In genomic region chr12:119911147-119911546, GRCh38 we compare ENCODE assay signal across 20 cellular contexts. TPM values are rescaled to one million over a fixed set of nuclear protein-coding genes. Genes with fewer than 3 reads are reported as not detected.
DNase-seq lines count a peak whose midpoint lies in the region; FAIRE-seq and TF ChIP-seq lines count a peak whose summit lies in the region.
"Had no signal": no experiment of that assay in that cellular context is flagged by ENCODE, and none has a peak within 500 bp of the region (broad histone marks: within the 10 kb centered on the region; RNA-seq: fewer than 3 reads in every experiment).

No MANE protein-coding gene starts in this region.

- H3K27me3 ChIP-seq in brain microvascular endothelial cell (replicated peaks) (no peaks in the 10 kb centered on the region), mesenchymal stem cell (ENCODE audit: control insufficient read depth in 1 of 2, insufficient read depth in 1 of 2, low read length in 2 of 2) (peaks cover 3 to 6% of the 10 kb centered on the region in 2 experiments)
- H3K27me3 ChIP-seq: BE2C, colonic mucosa, sigmoid colon had no signal

- FAIRE-seq in HTR-8/SVneo (lab: Jason Lieb, UNC), result no peak
- FAIRE-seq: endothelial cell of umbilical vein, keratinocyte had no signal

- no peak overlapping the region for H3K14ac ChIP-seq in mesenchymal stem cell (ENCODE audit: low read length in 2 of 2)

- peak overlapping the region; percentile 29 for H3K9ac ChIP-seq in mesenchymal stem cell (ENCODE audit: low read length)

- no peaks in the 10 kb centered on the region for H3K9me3 ChIP-seq in mesenchymal stem cell (ENCODE audit: control insufficient read depth, low read length)
- H3K9me3 ChIP-seq: BE2C, colonic mucosa, neutrophil, sigmoid colon had no signal

- DNase-seq in CD1c-positive myeloid dendritic cell (ENCODE audit: extremely low spot score), result peak; percentile 75
- peak; percentile 40 for DNase-seq in HTR-8/SVneo (ENCODE audit: insufficient read length, low spot score)
- DNase-seq in brain microvascular endothelial cell, result peak; percentile 18
- no peak for DNase-seq in mesenchymal stem cell
- no peak for DNase-seq in iPS-NIHi7 (ENCODE audit: extremely low spot score)
- DNase-seq in activated T-cell treated with anti-CD3 and anti-CD28 coated beads for 4 hours, result no peak
- no peak for DNase-seq in NCI-H510A treated with DMSO at 0.1 percent for 48 hours (lab: John Stamatoyannopoulos, UW)
- DNase-seq in posterior vena cava (ENCODE audit: low spot score), result no peak
- DNase-seq: amygdala, BE2C, colonic mucosa, DMS 273 treated with DMSO at 0.1 percent for 48 hours, KG1, NCI-H2171 treated with DMSO at 0.1 percent for 48 hours, sigmoid colon, T-helper 1 cell had no signal

- no peak overlapping the region for H4K91ac ChIP-seq in mesenchymal stem cell (ENCODE audit: low read length)

- no peak overlapping the region for H2BK12ac ChIP-seq in mesenchymal stem cell (ENCODE audit: low read length in 2 of 2)

- WGBS in mesenchymal stem cell, result 70% methylated on average over 2 of the region's 3 CpGs

- H2BK5ac ChIP-seq in mesenchymal stem cell (ENCODE audit: low read depth, low read length, poor library complexity, severe bottlenecking), result no peak overlapping the region

- no peak overlapping the region for H2AFZ ChIP-seq in mesenchymal stem cell (ENCODE audit: low read depth, low read length)

- H4K8ac ChIP-seq in mesenchymal stem cell (ENCODE audit: low read length), result no peak overlapping the region

- H3K36me3 ChIP-seq in brain microvascular endothelial cell (replicated peaks) (no peaks in the 10 kb centered on the region), mesenchymal stem cell (ENCODE audit: control insufficient read depth in 1 of 2, insufficient read depth in 2 of 2, low read depth in 1 of 2, low read length in 2 of 2) (no peaks in the 10 kb centered on the region)
- H3K36me3 ChIP-seq: BE2C, colonic mucosa, neutrophil, sigmoid colon had no signal

- H3K79me1 ChIP-seq in mesenchymal stem cell (replicated peaks; ENCODE audit: low read length, poor library complexity, severe bottlenecking), result no peaks in the 10 kb centered on the region

- H3K27ac ChIP-seq in brain microvascular endothelial cell (no peak overlapping the region), mesenchymal stem cell (ENCODE audit: low read length, poor library complexity, severe bottlenecking) (no peak overlapping the region)
- H3K27ac ChIP-seq: colonic mucosa, neutrophil, RWPE1, sigmoid colon had no signal

- intact Hi-C loops in posterior vena cava (cut with DNase I), result no loop called here

- no peak overlapping the region for H2BK15ac ChIP-seq in mesenchymal stem cell (ENCODE audit: low read depth, poor library complexity, severe bottlenecking)

- TF ChIP-seq CTCF in brain microvascular endothelial cell (IDR thresholded peaks at IDR 0.05; ENCODE audit: low read depth, low read length, missing control alignments), result no peak

- H3K4ac ChIP-seq in mesenchymal stem cell (ENCODE audit: low read depth in 1 of 2, low read length in 2 of 2), result no peak overlapping the region

- in situ Hi-C loops in brain microvascular endothelial cell (cut with HindIII; ENCODE audit: low pct_ligation_motif_present, low sequenced_read_pairs), result no loop called here

- H3K23ac ChIP-seq in mesenchymal stem cell (ENCODE audit: low read length in 2 of 2), result no peak overlapping the region

- no peak overlapping the region for H2AK5ac ChIP-seq in mesenchymal stem cell (ENCODE audit: low read length, severe bottlenecking)

- H3K4me2 ChIP-seq in mesenchymal stem cell (ENCODE audit: low read length, poor library complexity, severe bottlenecking), result no peak overlapping the region

- no peaks in the 10 kb centered on the region for H3K4me1 ChIP-seq in mesenchymal stem cell (ENCODE audit: control insufficient read depth, insufficient read depth, low read depth, low read length)
- H3K4me1 ChIP-seq: BE2C, colonic mucosa, sigmoid colon had no signal

- H2BK120ac ChIP-seq in mesenchymal stem cell (ENCODE audit: low read depth, low read length), result no peak overlapping the region

- no peak overlapping the region for H3K4me3 ChIP-seq in brain microvascular endothelial cell (ENCODE audit: low read depth, low read length)
- H3K4me3 ChIP-seq in mesenchymal stem cell (ENCODE audit: insufficient read depth in 1 of 2, low read depth in 1 of 2, low read length in 2 of 2), result no peak overlapping the region
- H3K4me3 ChIP-seq: colonic mucosa, sigmoid colon had no signal

- H3K18ac ChIP-seq in mesenchymal stem cell (ENCODE audit: low read depth in 1 of 2, low read length in 2 of 2), result no peak overlapping the region

RNA-seq across cellular contexts. Expression of gene CIT, which starts 34.0 kb away (rescaled TPM):
- 2.6 TPM for polyA plus RNA-seq in mesenchymal stem cell (2013, experiment 1 of 2)
- 2.3 TPM for polyA plus RNA-seq in mesenchymal stem cell (2013, experiment 2 of 2)
- total RNA-seq in posterior vena cava, result 1 to 10 TPM; 2.7 to 4.6 TPM

Comparison
In these comparisons a context has a peak if more than half of its experiments do, and no peak if none do; other contexts are left out.
1. DNase-seq: peak in CD1c-positive myeloid dendritic cell (single experiment), HTR-8/SVneo (single experiment) and brain microvascular endothelial cell (single experiment); none in mesenchymal stem cell (single experiment), iPS-NIHi7 (single experiment), activated T-cell treated with anti-CD3 and anti-CD28 coated beads for 4 hours (single experiment), NCI-H510A treated with DMSO at 0.1 percent for 48 hours (single experiment) and posterior vena cava (single experiment).